ENCODE assay signal across 1 cellular context in the genomic region with DNA sequence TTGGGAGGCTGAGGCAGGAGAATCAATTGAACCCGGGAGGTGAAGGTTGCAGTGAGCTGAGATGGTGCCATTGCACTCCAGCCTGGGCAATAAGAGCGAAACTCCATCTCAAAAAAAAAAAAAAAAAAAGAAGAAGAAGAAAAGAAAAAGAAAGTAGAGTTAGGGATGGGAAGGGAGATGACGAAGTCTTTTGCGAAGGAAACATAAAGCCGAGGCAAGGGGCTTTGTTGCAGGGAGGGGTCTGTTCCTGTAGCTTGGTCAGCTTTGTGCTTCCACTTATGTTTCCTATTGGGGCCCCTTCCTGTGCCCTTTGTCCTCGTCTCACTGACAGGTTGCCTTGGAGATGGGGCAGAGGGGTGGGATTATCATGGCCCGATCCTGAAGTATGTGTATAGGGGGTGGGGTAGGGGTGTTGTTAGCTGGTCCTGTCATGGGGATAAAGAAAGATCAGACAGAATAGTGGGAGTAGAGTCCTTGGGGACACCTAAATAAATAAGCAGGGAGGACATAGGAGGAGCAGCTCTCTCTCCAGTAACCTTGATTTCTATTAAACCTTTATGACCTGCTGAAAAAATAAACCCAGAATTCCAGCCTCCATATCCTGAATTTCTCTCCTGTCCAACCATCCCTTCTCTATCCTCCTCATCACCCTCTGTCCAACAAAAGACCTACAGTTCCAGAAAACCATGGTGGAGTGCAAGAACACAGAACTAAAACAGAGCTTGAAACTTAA.
TF ChIP-seq lines count a peak whose summit lies in the region.

No MANE protein-coding gene starts in this region.

TF ChIP-seq in A549, 52 proteins besides CTCF, POLR2A, EP300 and RAD21 (continued from another document):
- TF ChIP-seq, protein P1, sequence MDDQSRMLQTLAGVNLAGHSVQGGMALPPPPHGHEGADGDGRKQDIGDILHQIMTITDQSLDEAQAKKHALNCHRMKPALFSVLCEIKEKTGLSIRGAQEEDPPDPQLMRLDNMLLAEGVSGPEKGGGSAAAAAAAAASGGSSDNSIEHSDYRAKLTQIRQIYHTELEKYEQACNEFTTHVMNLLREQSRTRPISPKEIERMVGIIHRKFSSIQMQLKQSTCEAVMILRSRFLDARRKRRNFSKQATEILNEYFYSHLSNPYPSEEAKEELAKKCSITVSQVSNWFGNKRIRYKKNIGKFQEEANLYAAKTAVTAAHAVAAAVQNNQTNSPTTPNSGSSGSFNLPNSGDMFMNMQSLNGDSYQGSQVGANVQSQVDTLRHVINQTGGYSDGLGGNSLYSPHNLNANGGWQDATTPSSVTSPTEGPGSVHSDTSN (IDR thresholded peaks at IDR 0.05), result no peak
- no peak for TF ChIP-seq SREBF2 (IDR thresholded peaks at IDR 0.05)
- no peak for TF ChIP-seq HOXA7 (CRISPR knock-in tag; IDR thresholded peaks at IDR 0.05)
- no peak for TF ChIP-seq ELK1 (IDR thresholded peaks at IDR 0.05; ENCODE audit: low read depth, low read length)
- no peak for TF ChIP-seq NFE2L2 (conservative IDR thresholded peaks at IDR 0.05; ENCODE audit: low read length)
- TF ChIP-seq, protein P2, sequence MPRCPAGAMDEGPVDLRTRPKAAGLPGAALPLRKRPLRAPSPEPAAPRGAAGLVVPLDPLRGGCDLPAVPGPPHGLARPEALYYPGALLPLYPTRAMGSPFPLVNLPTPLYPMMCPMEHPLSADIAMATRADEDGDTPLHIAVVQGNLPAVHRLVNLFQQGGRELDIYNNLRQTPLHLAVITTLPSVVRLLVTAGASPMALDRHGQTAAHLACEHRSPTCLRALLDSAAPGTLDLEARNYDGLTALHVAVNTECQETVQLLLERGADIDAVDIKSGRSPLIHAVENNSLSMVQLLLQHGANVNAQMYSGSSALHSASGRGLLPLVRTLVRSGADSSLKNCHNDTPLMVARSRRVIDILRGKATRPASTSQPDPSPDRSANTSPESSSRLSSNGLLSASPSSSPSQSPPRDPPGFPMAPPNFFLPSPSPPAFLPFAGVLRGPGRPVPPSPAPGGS (IDR thresholded peaks at IDR 0.05), result no peak
- TF ChIP-seq USF2 (IDR thresholded peaks at IDR 0.05), result no peak
- TF ChIP-seq JUN (IDR thresholded peaks at IDR 0.05), result no peak
- no peak for TF ChIP-seq TP53 (CRISPR knock-in tag; IDR thresholded peaks at IDR 0.05)
